ENCODE assay signal across 8 cellular contexts in the genomic region with DNA sequence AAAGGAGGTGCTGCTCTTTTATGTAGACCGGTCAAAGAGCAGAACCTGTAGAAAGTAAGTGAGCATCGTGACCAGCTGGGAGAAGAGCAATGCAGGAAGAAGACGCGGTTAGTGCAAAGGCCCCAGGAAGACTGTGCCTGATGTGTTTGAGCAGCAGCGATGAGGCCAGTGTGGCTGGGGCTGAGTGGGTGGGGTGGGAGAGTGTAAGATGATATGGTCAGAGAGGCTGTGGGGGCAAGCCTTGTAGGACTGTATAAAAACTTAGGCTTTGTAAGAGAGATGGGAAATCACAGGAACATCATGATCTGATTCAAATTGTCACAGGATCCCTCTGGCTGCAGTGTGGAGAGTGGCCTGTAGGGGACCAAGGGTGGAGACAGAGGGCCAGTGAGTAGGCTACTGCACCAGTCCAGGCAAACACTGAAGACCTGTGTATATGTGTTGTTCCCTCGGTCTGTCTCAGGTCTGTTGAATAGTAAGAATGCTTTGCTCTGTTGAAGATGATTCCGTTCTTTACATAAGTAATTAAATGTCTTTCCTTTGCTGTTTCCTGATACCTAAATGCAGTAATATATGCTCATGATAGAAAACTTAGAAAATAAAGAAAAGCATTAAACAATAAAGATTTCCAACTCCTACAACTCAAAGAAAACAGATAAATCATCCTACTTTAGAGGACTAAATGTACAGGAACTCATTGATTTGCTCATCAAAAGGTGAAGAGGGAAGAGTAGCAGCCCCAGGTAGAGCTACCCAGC. TPM values are rescaled to one million over a fixed set of nuclear protein-coding genes. Genes with fewer than 3 reads are reported as not detected.
DNase-seq lines count a peak whose midpoint lies in the region; ATAC-seq and TF ChIP-seq lines count a peak whose summit lies in the region.

No MANE protein-coding gene starts in this region.

- intact Hi-C loops in right lobe of liver (cut with DNase I) = loop anchor here in 1 of 2 donors (10.0 kb wide), 1 partner anchor 71 kb away; the partner anchor contains the start of gene TP53TG5

- H3K9me3 Mint-ChIP-seq in activated T-helper 17 cell treated with anti-CD3 and anti-CD28 coated beads, Interleukin-2, amount 50 U/mL, for 72 hours = no peaks in the 10 kb centered on the region

- no peaks in the 10 kb centered on the region for H3K4me1 ChIP-seq in right lobe of liver

- H3K4me1 Mint-ChIP-seq in activated T-helper 17 cell treated with anti-CD3 and anti-CD28 coated beads, Interleukin-2, amount 50 U/mL, for 72 hours = peaks cover 6% of the 10 kb centered on the region

- H3K4me3 ChIP-seq in AG04450 (ENCODE audit: low read depth, low read length) (no peak overlapping the region), MG63 (no peak overlapping the region), right lobe of liver (no peak overlapping the region)

- POLR2A ChIA-PET in AG04450 (lab: Yijun Ruan, JAX) = no interaction called here

- H3K27me3 Mint-ChIP-seq in activated T-helper 17 cell treated with anti-CD3 and anti-CD28 coated beads, Interleukin-2, amount 50 U/mL, for 72 hours = peaks cover 17% of the 10 kb centered on the region

- H3K27ac ChIP-seq in AG04450 (ENCODE audit: low read depth, low read length) (no peak overlapping the region), right lobe of liver (no peak overlapping the region)

- H3K27ac Mint-ChIP-seq in activated T-helper 17 cell treated with anti-CD3 and anti-CD28 coated beads, Interleukin-2, amount 50 U/mL, for 72 hours = no peak overlapping the region

- ATAC-seq in activated T-helper 17 cell treated with anti-CD3 and anti-CD28 coated beads, Interleukin-2, amount 50 U/mL, for 72 hours (replicated peaks) = peak; percentile 61
- ATAC-seq in right lobe of liver (peak; percentile 58 to 79 (median 78)), GM19452 (IDR thresholded peaks at IDR 0.05; ENCODE audit: unreplicated experiment) (no peak)

- H3K27me3 ChIP-seq in AG04450 (ENCODE audit: control insufficient read depth, insufficient read depth, low read length) (peaks cover 23% of the 10 kb centered on the region), MG63 (no peaks in the 10 kb centered on the region), right lobe of liver (no peaks in the 10 kb centered on the region)

- H3K36me3 Mint-ChIP-seq in activated T-helper 17 cell treated with anti-CD3 and anti-CD28 coated beads, Interleukin-2, amount 50 U/mL, for 72 hours (ENCODE audit: low read depth) = no peaks in the 10 kb centered on the region

- no peak for DNase-seq in AG04450 (ENCODE audit: low read depth, low spot score)
- peak; percentile 43 for DNase-seq in GM10266 (ENCODE audit: extremely low spot score)
- DNase-seq in MG63 = peak; percentile 43
- no peak for DNase-seq in right lobe of liver
- no peak for DNase-seq in pons (ENCODE audit: low spot score)
- no peak for DNase-seq in midbrain (lab: John Stamatoyannopoulos, UW)

- no peak for TF ChIP-seq POLR2A in right lobe of liver (IDR thresholded peaks at IDR 0.05)

- H3K36me3 ChIP-seq in MG63 = no peaks in the 10 kb centered on the region
- H3K36me3 ChIP-seq in right lobe of liver = no peaks in the 10 kb centered on the region

- WGBS in right lobe of liver (ENCODE audit: insufficient coverage, low coverage, low lambda C conversion rate, missing lambda C conversion rate) = 55% methylated on average over 7 of the region's 7 CpGs

- TF ChIP-seq CTCF in AG04450 (IDR thresholded peaks at IDR 0.05; ENCODE audit: low read depth, low read length) (peak; percentile 62), GM10266 (IDR thresholded peaks at IDR 0.05; ENCODE audit: control insufficient read depth, insufficient read depth, low read depth, missing control alignments) (peak; percentile 60), right lobe of liver (IDR thresholded peaks at IDR 0.05) (peak; percentile 33 to 49 (median 46))

- no peaks in the 10 kb centered on the region for H3K9me3 ChIP-seq in AG04450 (ENCODE audit: control insufficient read depth, insufficient read depth, low read length)
- no peaks in the 10 kb centered on the region for H3K9me3 ChIP-seq in MG63
- H3K9me3 ChIP-seq in right lobe of liver = no peaks in the 10 kb centered on the region

- CTCF ChIA-PET in AG04450 (lab: Charles Lee) = interaction anchor here (0.6 to 2.8 kb wide), 5 partner anchors 9 to 325 kb away, joined by 3 to 25 read pairs (median 3); no protein-coding TSS in a partner anchor

- H3K4me3 Mint-ChIP-seq in activated T-helper 17 cell treated with anti-CD3 and anti-CD28 coated beads, Interleukin-2, amount 50 U/mL, for 72 hours = no peak overlapping the region

RNA-seq across cellular contexts. Expression of gene WFDC2, which starts 23.6 kb away (rescaled TPM):
- polyA plus RNA-seq in AG04450 (2011; rRNA removed) = not detected in 2 replicates
- polyA minus RNA-seq in AG04450 (2011; rRNA and poly(A)+ RNA removed) = not detected in 2 replicates
- not detected in 2 replicates for total RNA-seq in MG63 (2014; rRNA removed; shearing (Covaris generic); ENCODE audit: low replicate concordance)
- total RNA-seq in activated T-helper 17 cell treated with anti-CD3 and anti-CD28 coated beads, Interleukin-2, amount 50 U/mL, for 72 hours = 1 to 10 TPM in 1 of 2 donors, not detected in 1; 3.5 TPM
- 1 to 10 TPM in 4 of 6 experiments, under 1 TPM in 1, not detected in 1; 0.77 to 2.8 (median 1.8) TPM for total RNA-seq in right lobe of liver

RNA-seq across cellular contexts. Expression of gene PIGT, which starts 30.0 kb away (rescaled TPM):
- 114 and 140 TPM in 2 replicates for polyA plus RNA-seq in AG04450 (2011; rRNA removed)
- polyA minus RNA-seq in AG04450 (2011; rRNA and poly(A)+ RNA removed) = 51.4 and 58.4 TPM in 2 replicates
- 35.6 and 66.5 TPM in 2 replicates for total RNA-seq in MG63 (2014; rRNA removed; shearing (Covaris generic); ENCODE audit: low replicate concordance)
- 10 to 100 TPM; 34.4 to 67.9 TPM for total RNA-seq in activated T-helper 17 cell treated with anti-CD3 and anti-CD28 coated beads, Interleukin-2, amount 50 U/mL, for 72 hours
- 10 to 100 TPM; 35.7 to 58.4 (median 40.5) TPM for total RNA-seq in right lobe of liver

RNA-seq across cellular contexts. Expression of gene DBNDD2, which starts 37.9 kb away (rescaled TPM):
- 12.8 and 13.8 TPM in 2 replicates for polyA plus RNA-seq in AG04450 (2011; rRNA removed)
- 7.3 and 7.8 TPM in 2 replicates for polyA minus RNA-seq in AG04450 (2011; rRNA and poly(A)+ RNA removed)
- total RNA-seq in MG63 (2014; rRNA removed; shearing (Covaris generic); ENCODE audit: low replicate concordance) = 17.6 and 25.0 TPM in 2 replicates
- 10 to 100 TPM in 1 of 2 donors, 1 to 10 TPM in 1; 4.6 to 12.5 TPM for total RNA-seq in activated T-helper 17 cell treated with anti-CD3 and anti-CD28 coated beads, Interleukin-2, amount 50 U/mL, for 72 hours
- total RNA-seq in right lobe of liver = 1 to 10 TPM; 2.3 to 5.3 (median 3.3) TPM

Comparison
In these comparisons a context has a peak if more than half of its experiments do, and no peak if none do; other contexts are left out.
1. DNase-seq: peak in GM10266 (single experiment) and MG63 (single experiment); none in AG04450 (single experiment), right lobe of liver (0 of 3), pons (single experiment) and midbrain (single experiment).
2. Peak in every context shown above with its lines, with median percentiles within 50 percentile points of each other: CTCF ChIP-seq.